8 cellular contexts compared by ENCODE assay signal in the genomic region with DNA sequence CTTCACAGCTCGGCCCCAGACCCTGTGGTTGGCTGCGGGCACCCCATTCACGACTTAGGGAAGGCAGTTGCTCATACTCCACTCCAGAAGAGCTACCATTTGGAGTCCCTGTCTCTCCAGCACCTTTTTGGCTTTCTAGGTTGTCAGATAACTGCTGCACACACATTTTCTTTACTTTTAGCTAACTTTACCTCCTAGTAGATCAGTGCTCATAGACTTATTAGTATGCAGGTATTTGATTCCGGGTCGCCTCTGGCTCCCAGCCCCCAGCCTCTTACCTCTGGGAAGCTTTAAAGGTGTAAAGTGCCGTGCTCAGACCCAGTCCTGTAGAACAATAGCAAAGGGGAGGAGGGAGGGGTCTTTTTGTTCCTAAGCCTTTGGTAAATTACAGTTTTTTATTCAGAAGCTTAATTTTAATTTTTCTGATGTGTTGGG.
DNase-seq lines count a peak whose midpoint lies in the region; ATAC-seq and TF ChIP-seq lines count a peak whose summit lies in the region.

No MANE protein-coding gene starts in this region.

- H3K9me3 ChIP-seq in ES-I3 (ENCODE audit: control insufficient read depth, insufficient read depth, low read length) (no peaks in the 10 kb centered on the region), Loucy (ENCODE audit: insufficient read depth, low read depth, low read length) (no peaks in the 10 kb centered on the region)
- no peaks in the 10 kb centered on the region for H3K9me3 ChIP-seq in naive thymus-derived CD4-positive, alpha-beta T cell (ENCODE audit: control insufficient read depth in 2 of 3, low read length in 3 of 3)

- no peaks in the 10 kb centered on the region for H3K9me3 Mint-ChIP-seq in dendritic cell treated with granulocyte-macrophage colony-stimulating factor and Interleukin-4, amounts not matched to agents 40 ng/mL and 50 ng/mL, for 4 days
- no peaks in the 10 kb centered on the region for H3K9me3 Mint-ChIP-seq in naive thymus-derived CD4-positive, alpha-beta T cell

- H3K4me3 ChIP-seq in Loucy (ENCODE audit: low read length, poor library complexity, severe bottlenecking), result peak overlapping the region; percentile 99
- peak overlapping the region; percentile 94 for H3K4me3 ChIP-seq in naive thymus-derived CD4-positive, alpha-beta T cell (ENCODE audit: low read length)

- no peak overlapping the region for H3K27ac Mint-ChIP-seq in dendritic cell treated with granulocyte-macrophage colony-stimulating factor and Interleukin-4, amounts not matched to agents 40 ng/mL and 50 ng/mL, for 4 days
- peak overlapping the region; percentile 90 to 98 (median 96) for H3K27ac Mint-ChIP-seq in naive thymus-derived CD4-positive, alpha-beta T cell

- H3K27ac ChIP-seq in naive thymus-derived CD4-positive, alpha-beta T cell (ENCODE audit: low read depth, low read length), result peak overlapping the region; percentile 86

- H3K79me2 ChIP-seq in Loucy (ENCODE audit: insufficient read depth, low read length), result peaks cover 83% of the 10 kb centered on the region

- H3K4me1 ChIP-seq in ES-I3 (ENCODE audit: insufficient read depth, low read length), result peaks cover 15% of the 10 kb centered on the region
- H3K4me1 ChIP-seq in Loucy (ENCODE audit: insufficient read depth, low read length, poor library complexity, severe bottlenecking), result peaks cover 45% of the 10 kb centered on the region
- H3K4me1 ChIP-seq in naive thymus-derived CD4-positive, alpha-beta T cell (ENCODE audit: control insufficient read depth in 2 of 2, insufficient read depth in 2 of 2, low read length in 2 of 2), result peaks cover 11 to 16% of the 10 kb centered on the region in 2 donors

- peaks cover 16% of the 10 kb centered on the region for H3K27me3 Mint-ChIP-seq in dendritic cell treated with granulocyte-macrophage colony-stimulating factor and Interleukin-4, amounts not matched to agents 40 ng/mL and 50 ng/mL, for 4 days
- H3K27me3 Mint-ChIP-seq in naive thymus-derived CD4-positive, alpha-beta T cell, result no peaks in the 10 kb centered on the region

- no peaks in the 10 kb centered on the region for H3K36me3 Mint-ChIP-seq in dendritic cell treated with granulocyte-macrophage colony-stimulating factor and Interleukin-4, amounts not matched to agents 40 ng/mL and 50 ng/mL, for 4 days (ENCODE audit: low read depth)
- peaks cover 0 to 34% (median 5%) of the 10 kb centered on the region in 5 donors for H3K36me3 Mint-ChIP-seq in naive thymus-derived CD4-positive, alpha-beta T cell

- peaks cover 63% of the 10 kb centered on the region for H3K4me1 Mint-ChIP-seq in dendritic cell treated with granulocyte-macrophage colony-stimulating factor and Interleukin-4, amounts not matched to agents 40 ng/mL and 50 ng/mL, for 4 days (ENCODE audit: low read depth)
- H3K4me1 Mint-ChIP-seq in naive thymus-derived CD4-positive, alpha-beta T cell, result peaks cover 33 to 63% (median 59%) of the 10 kb centered on the region in 7 donors

- intact Hi-C loops in dendritic cell treated with granulocyte-macrophage colony-stimulating factor and Interleukin-4, amounts not matched to agents 40 ng/mL and 50 ng/mL, for 4 days (cut with micrococcal nuclease), result no loop called here
- intact Hi-C loops in naive thymus-derived CD4-positive, alpha-beta T cell (cut with micrococcal nuclease), result loop anchor here (1.0 to 5.0 kb wide), 12 partner anchors 15 to 1058 kb away; a partner anchor contains a TSS

- no peaks in the 10 kb centered on the region for H3K9me2 ChIP-seq in Loucy (replicated peaks; ENCODE audit: low read depth, low read length)

- H3K4me2 ChIP-seq in Loucy (ENCODE audit: low read depth, low read length, poor library complexity, severe bottlenecking), result peak overlapping the region; percentile 97

- CTCF ChIA-PET in naive thymus-derived CD4-positive, alpha-beta T cell (lab: Charles Lee), result interaction anchor here (0.8 to 3.2 kb wide), 22 partner anchors 11 to 146 kb away, joined by 3 to 28 read pairs (median 5); no protein-coding TSS in a partner anchor

- no peaks in the 10 kb centered on the region for H3K27me3 ChIP-seq in Loucy (ENCODE audit: insufficient read depth, low read length, poor library complexity, severe bottlenecking)
- no peaks in the 10 kb centered on the region for H3K27me3 ChIP-seq in naive thymus-derived CD4-positive, alpha-beta T cell (ENCODE audit: control insufficient read depth in 2 of 2, insufficient read depth in 2 of 2, low read length in 2 of 2)

- no peaks in the 10 kb centered on the region for H3F3A ChIP-seq in Loucy (ENCODE audit: low read depth)

- no peak for TF ChIP-seq CTCF in Loucy (conservative IDR thresholded peaks at IDR 0.05; ENCODE audit: low read length)

- H3K4me3 Mint-ChIP-seq in dendritic cell treated with granulocyte-macrophage colony-stimulating factor and Interleukin-4, amounts not matched to agents 40 ng/mL and 50 ng/mL, for 4 days, result peak overlapping the region; percentile 78
- peak overlapping the region; percentile 86 to 100 (median 98) for H3K4me3 Mint-ChIP-seq in naive thymus-derived CD4-positive, alpha-beta T cell

- peaks cover 37% of the 10 kb centered on the region for H4K20me1 ChIP-seq in Loucy (ENCODE audit: insufficient read depth, low read length, poor library complexity, severe bottlenecking)

- DNase-seq in naive thymus-derived CD4-positive, alpha-beta T cell, result peak in 1 of 9 donors; percentile 40
- DNase-seq in 8988T (no peak), GM19240 (ENCODE audit: insufficient read length, low spot score) (no peak)

- H3K36me3 ChIP-seq in ES-I3 (ENCODE audit: insufficient read depth, low read length) (no peaks in the 10 kb centered on the region), Loucy (ENCODE audit: insufficient read depth, low read length) (no peaks in the 10 kb centered on the region)
- H3K36me3 ChIP-seq in naive thymus-derived CD4-positive, alpha-beta T cell (ENCODE audit: control insufficient read depth in 2 of 3, insufficient read depth in 3 of 3, low read length in 3 of 3), result peaks cover 0 to 11% (median 0%) of the 10 kb centered on the region in 3 experiments

- 0 out of 2 replicates have a peak overlapping the region, but pooled peaks have one; percentile 30 for H2AFZ ChIP-seq in Loucy (ENCODE audit: low read length)

- POLR2A ChIA-PET in naive thymus-derived CD4-positive, alpha-beta T cell (lab: Charles Lee), result interaction anchor here (0.6 to 9.2 kb wide), 18 partner anchors 10 to 1008 kb away, joined by 3 to 276 read pairs (median 6); no protein-coding TSS in a partner anchor

- peak overlapping the region; percentile 86 for H3K9ac ChIP-seq in ES-I3 (ENCODE audit: low read depth, low read length)
- peak overlapping the region; percentile 85 for H3K9ac ChIP-seq in Loucy (ENCODE audit: low read depth, low read length, poor library complexity, severe bottlenecking)

- peak; percentile 6 for ATAC-seq in naive thymus-derived CD4-positive, alpha-beta T cell
- ATAC-seq in HG03342 (IDR thresholded peaks at IDR 0.05; ENCODE audit: unreplicated experiment) (no peak), HG02973 (IDR thresholded peaks at IDR 0.05; ENCODE audit: unreplicated experiment) (no peak)
